Comparison of ENCODE assay signal across 1 cellular context in genomic region chr11:72831521-72832300, GRCh38.
TF ChIP-seq lines count a peak whose summit lies in the region.

No MANE protein-coding gene starts in this region.

TF ChIP-seq in GM23338, 12 proteins besides CTCF, POLR2A, EP300 and RAD21 (continued from another document):
- TF ChIP-seq ZNF462 (CRISPR knock-in tag; IDR thresholded peaks at IDR 0.05): no peak
- no peak for TF ChIP-seq NANOG (IDR thresholded peaks at IDR 0.05; ENCODE audit: borderline replicate concordance)
- no peak for TF ChIP-seq EZH2 (IDR thresholded peaks at IDR 0.05; ENCODE audit: low read depth, unreplicated experiment)
